ENCODE assay signal across 1 cellular context in the genomic region with DNA sequence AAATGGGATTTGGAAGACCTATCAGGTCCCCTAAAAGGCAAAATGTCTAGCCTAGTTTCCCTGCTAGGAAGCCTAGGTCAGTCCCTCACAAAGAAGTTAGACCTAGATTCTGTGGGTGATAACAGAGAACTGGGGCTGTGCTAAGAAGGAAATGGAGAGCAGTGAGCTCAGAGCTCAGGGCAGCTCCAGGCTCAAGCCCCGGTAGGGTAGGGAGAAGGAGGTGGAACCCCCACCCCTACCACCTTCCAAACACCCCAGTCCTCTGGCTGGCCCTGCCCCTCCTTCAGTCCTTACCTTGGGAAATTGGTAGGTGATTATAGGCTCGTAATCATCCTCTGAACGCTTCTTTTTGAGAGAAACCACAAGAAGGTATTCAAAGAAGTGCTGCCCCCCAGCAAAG.
TF ChIP-seq lines count a peak whose summit lies in the region.

No MANE protein-coding gene starts in this region.

TF ChIP-seq in SK-N-SH treated with all-trans-retinoic acid at 6 μM for 48 hours, 23 proteins besides CTCF, POLR2A, EP300 and RAD21 (continued from another document):
- TF ChIP-seq, protein P1, sequence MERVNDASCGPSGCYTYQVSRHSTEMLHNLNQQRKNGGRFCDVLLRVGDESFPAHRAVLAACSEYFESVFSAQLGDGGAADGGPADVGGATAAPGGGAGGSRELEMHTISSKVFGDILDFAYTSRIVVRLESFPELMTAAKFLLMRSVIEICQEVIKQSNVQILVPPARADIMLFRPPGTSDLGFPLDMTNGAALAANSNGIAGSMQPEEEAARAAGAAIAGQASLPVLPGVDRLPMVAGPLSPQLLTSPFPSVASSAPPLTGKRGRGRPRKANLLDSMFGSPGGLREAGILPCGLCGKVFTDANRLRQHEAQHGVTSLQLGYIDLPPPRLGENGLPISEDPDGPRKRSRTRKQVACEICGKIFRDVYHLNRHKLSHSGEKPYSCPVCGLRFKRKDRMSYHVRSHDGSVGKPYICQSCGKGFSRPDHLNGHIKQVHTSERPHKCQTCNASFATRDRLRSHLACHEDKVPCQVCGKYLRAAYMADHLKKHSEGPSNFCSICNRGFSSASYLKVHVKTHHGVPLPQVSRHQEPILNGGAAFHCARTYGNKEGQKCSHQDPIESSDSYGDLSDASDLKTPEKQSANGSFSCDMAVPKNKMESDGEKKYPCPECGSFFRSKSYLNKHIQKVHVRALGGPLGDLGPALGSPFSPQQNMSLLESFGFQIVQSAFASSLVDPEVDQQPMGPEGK (CRISPR knock-in tag; IDR thresholded peaks at IDR 0.05; ENCODE audit: borderline replicate concordance), result no peak
- no peak for TF ChIP-seq BACH2 (CRISPR knock-in tag; IDR thresholded peaks at IDR 0.05; ENCODE audit: borderline replicate concordance)
- TF ChIP-seq CSDC2 (CRISPR knock-in tag; IDR thresholded peaks at IDR 0.05), result no peak
- TF ChIP-seq OSR1 (CRISPR knock-in tag; IDR thresholded peaks at IDR 0.05), result no peak
- TF ChIP-seq ZNF8 (CRISPR knock-in tag; IDR thresholded peaks at IDR 0.05), result no peak
- TF ChIP-seq SNAI2 (CRISPR knock-in tag; IDR thresholded peaks at IDR 0.05), result no peak
- TF ChIP-seq PPARA (CRISPR knock-in tag; IDR thresholded peaks at IDR 0.05; ENCODE audit: borderline replicate concordance), result no peak
- no peak for TF ChIP-seq ZC3H10 (CRISPR knock-in tag; IDR thresholded peaks at IDR 0.05)
- TF ChIP-seq TOX (CRISPR knock-in tag; IDR thresholded peaks at IDR 0.05; ENCODE audit: borderline replicate concordance), result no peak
- no peak for TF ChIP-seq TCF4 (CRISPR knock-in tag; IDR thresholded peaks at IDR 0.05; ENCODE audit: borderline replicate concordance)
